Comparison of ENCODE assay signal across 8 cellular contexts in the genomic region with DNA sequence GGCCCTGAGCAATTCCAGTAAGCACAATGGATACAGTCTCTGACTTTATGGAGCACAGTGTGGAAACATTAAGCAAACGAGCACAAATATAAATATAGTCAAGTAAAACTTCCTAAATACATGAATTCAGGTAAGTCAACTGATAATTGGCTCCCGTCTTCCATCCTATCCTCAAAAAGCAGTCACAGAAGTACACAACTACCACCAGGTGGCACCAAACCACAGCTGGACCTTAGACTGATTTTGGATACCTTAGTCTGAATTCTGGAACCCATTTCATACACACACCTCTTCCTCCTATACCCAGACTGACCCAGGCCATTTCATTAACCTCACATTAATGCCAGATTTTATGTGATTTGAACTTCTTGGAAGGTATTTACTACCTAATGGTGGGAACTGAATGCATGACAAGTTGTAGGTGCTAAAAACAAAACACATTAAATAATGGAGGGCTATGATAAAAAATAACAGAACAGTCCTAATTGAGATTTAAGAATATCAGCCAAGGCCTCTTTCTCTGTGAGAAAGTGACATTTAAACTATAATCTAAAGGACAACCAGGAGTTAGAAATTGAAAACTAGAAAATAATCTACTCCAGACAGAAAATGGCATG.
DNase-seq lines count a peak whose midpoint lies in the region; ATAC-seq and TF ChIP-seq lines count a peak whose summit lies in the region.

No MANE protein-coding gene starts in this region.

- H3K27ac ChIP-seq in adrenal gland (no peak overlapping the region), right atrium auricular region (no peak overlapping the region), sigmoid colon (no peak overlapping the region)

- H3K4me1 ChIP-seq in adrenal gland (replicated peaks in 1 of 2) (no peaks in the 10 kb centered on the region), right atrium auricular region (no peaks in the 10 kb centered on the region), sigmoid colon (peaks cover 0 to 7% (median 0%) of the 10 kb centered on the region in 4 donors)

- TF ChIP-seq EP300 in sigmoid colon (IDR thresholded peaks at IDR 0.05) = no peak

- 0 to 9% (median 5%) methylated on average over 2 of the region's 2 CpGs for WGBS in adrenal gland, 4 donors
- 4 to 10% methylated on average over 2 of the region's 2 CpGs for WGBS in sigmoid colon, 2 donors

- H3K27me3 ChIP-seq in adrenal gland (no peaks in the 10 kb centered on the region), right atrium auricular region (no peaks in the 10 kb centered on the region), sigmoid colon (no peaks in the 10 kb centered on the region)

- peak; percentile 72 for DNase-seq in GM10266 (ENCODE audit: extremely low spot score)
- peak; percentile 67 for DNase-seq in HFF-Myc (ENCODE audit: extremely low read depth, low read depth)
- peak; percentile 71 for DNase-seq in NCI-H1436 (lab: John Stamatoyannopoulos, UW)
- peak; percentile 58 for DNase-seq in T follicular helper cell (ENCODE audit: low read depth)
- DNase-seq in adrenal gland = peak; percentile 71 to 84 (median 73)
- no peak for DNase-seq in right atrium auricular region (ENCODE audit: low spot score)
- peak; percentile 82 for DNase-seq in sigmoid colon

- H3K4me3 ChIP-seq in HFF-Myc (replicated peaks; ENCODE audit: low read depth, low read length) (no peak overlapping the region), adrenal gland (no peak overlapping the region), right atrium auricular region (no peak overlapping the region), sigmoid colon (no peak overlapping the region)

- H3K36me3 ChIP-seq in adrenal gland (replicated peaks in 1 of 2) (no peaks in the 10 kb centered on the region), right atrium auricular region (no peaks in the 10 kb centered on the region), sigmoid colon (no peaks in the 10 kb centered on the region)

- TF ChIP-seq CTCF in GM10266 (IDR thresholded peaks at IDR 0.05; ENCODE audit: control insufficient read depth, insufficient read depth, low read depth, missing control alignments) = peak; percentile 85
- TF ChIP-seq CTCF in HFF-Myc (IDR thresholded peaks at IDR 0.05; ENCODE audit: low read depth, low read length, missing control alignments) = peak; percentile 78
- peak; percentile 79 to 92 (median 83) for TF ChIP-seq CTCF in adrenal gland (IDR thresholded peaks at IDR 0.05)
- peak; percentile 69 to 87 for TF ChIP-seq CTCF in right atrium auricular region (IDR thresholded peaks at IDR 0.05)
- peak; percentile 56 to 88 (median 74) for TF ChIP-seq CTCF in sigmoid colon (IDR thresholded peaks at IDR 0.05)

- ATAC-seq in HG03280 (IDR thresholded peaks at IDR 0.05; ENCODE audit: unreplicated experiment) = no peak

- TF ChIP-seq POLR2A in adrenal gland (IDR thresholded peaks at IDR 0.05) (no peak), sigmoid colon (IDR thresholded peaks at IDR 0.05) (no peak)

- intact Hi-C loops in adrenal gland (cut with DNase I) = loop anchor here in 1 of 2 donors (10.0 kb wide), 1 partner anchor 195 kb away; no protein-coding TSS in a partner anchor
- intact Hi-C loops in sigmoid colon (cut with DNase I) = loop anchor here (5.0 kb wide), 1 partner anchor 78 kb away; a partner anchor contains a TSS

- H3K9me3 ChIP-seq in adrenal gland (replicated peaks in 1 of 3) = no peaks in the 10 kb centered on the region
- H3K9me3 ChIP-seq in right atrium auricular region = no peaks in the 10 kb centered on the region
- H3K9me3 ChIP-seq in sigmoid colon = no peaks in the 10 kb centered on the region
